In the genomic region with DNA sequence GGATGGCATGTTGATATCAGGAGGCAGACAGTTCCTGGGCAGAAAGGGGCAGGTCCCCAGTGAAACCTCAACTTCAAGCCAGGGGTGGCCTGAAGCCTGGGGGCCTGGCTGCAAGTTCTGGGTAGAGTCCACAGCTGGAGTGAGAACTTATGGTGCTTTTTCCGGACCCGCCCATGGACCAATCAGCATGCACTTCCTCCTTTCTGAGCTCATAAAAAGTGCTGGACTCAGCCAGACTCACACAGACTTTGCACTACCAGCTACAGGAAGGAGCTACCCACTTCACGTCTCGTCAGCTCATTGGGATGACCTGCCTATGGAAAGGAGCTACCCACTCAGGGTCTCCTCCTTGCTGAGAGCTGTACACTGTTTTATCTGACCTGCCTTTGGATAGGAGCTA, we compare ENCODE assay signal across 29 cellular contexts.
DNase-seq lines count a peak whose midpoint lies in the region; ATAC-seq, FAIRE-seq and TF ChIP-seq lines count a peak whose summit lies in the region.
"Had no signal": no experiment of that assay in that cellular context is flagged by ENCODE, and none has a peak within 500 bp of the region (broad histone marks: within the 10 kb centered on the region; RNA-seq: fewer than 3 reads in every experiment).

No MANE protein-coding gene starts in this region.

- H3K9me3 ChIP-seq in H1 (ENCODE audit: insufficient read depth in 2 of 2, low read depth in 1 of 2, low read length in 1 of 2) = peaks cover 0 to 5% of the 10 kb centered on the region in 2 experiments; a peak in 1 of 4 replicates
- H3K9me3 ChIP-seq in smooth muscle cell (replicated peaks; ENCODE audit: low read depth) = no peaks in the 10 kb centered on the region
- H3K9me3 ChIP-seq in hepatocyte (ENCODE audit: low read depth) = no peaks in the 10 kb centered on the region
- H3K9me3 ChIP-seq: ascending aorta, BE2C, esophagus muscularis mucosa, right atrium auricular region, upper lobe of left lung had no signal

- no peak overlapping the region for H2BK12ac ChIP-seq in H1 (ENCODE audit: low read depth, low read length)

- H3K4me1 ChIP-seq in H1 (replicated peaks in 1 of 4; ENCODE audit: control insufficient read depth in 3 of 4, insufficient read depth in 4 of 4, low read length in 3 of 4) (no peaks in the 10 kb centered on the region), smooth muscle cell (ENCODE audit: low read depth) (no peaks in the 10 kb centered on the region), hepatocyte (ENCODE audit: insufficient read depth) (no peaks in the 10 kb centered on the region)
- H3K4me1 ChIP-seq: ascending aorta, BE2C, esophagus muscularis mucosa, parathyroid adenoma, right atrium auricular region, upper lobe of left lung had no signal

- 77% methylated on average over 4 of the region's 4 CpGs; no CpG with 5 or more reads in 1 of the 2 experiments for WGBS in H1 (ENCODE audit: extremely low coverage in 1 of 2, insufficient coverage in 1 of 2, insufficient read length in 1 of 2, insufficient replicate concordance in 2 of 2, low coverage in 1 of 2, low lambda C conversion rate in 2 of 2, missing lambda C conversion rate in 1 of 2), 2 experiments
- 92% methylated on average over 4 of the region's 4 CpGs for WGBS in smooth muscle cell (ENCODE audit: low lambda C conversion rate)
- WGBS in hepatocyte (ENCODE audit: low lambda C conversion rate, missing lambda C conversion rate) = 89% methylated on average over 4 of the region's 4 CpGs

- no peak overlapping the region for H3K18ac ChIP-seq in H1 (ENCODE audit: extremely low read depth, low read length)

- no peaks in the 10 kb centered on the region for H3K9me2 ChIP-seq in hepatocyte (replicated peaks; ENCODE audit: insufficient read depth)

- H3K9ac ChIP-seq in H1 (replicated peaks in 1 of 4; ENCODE audit: extremely low read depth in 1 of 4, low read depth in 3 of 4, low read length in 3 of 4) = no peak overlapping the region
- H3K9ac ChIP-seq in smooth muscle cell (ENCODE audit: low read depth) = no peak overlapping the region
- H3K9ac ChIP-seq: parathyroid adenoma had no signal

- H2AFZ ChIP-seq in H1 (ENCODE audit: low read length) (no peak overlapping the region), smooth muscle cell (ENCODE audit: low read depth) (no peak overlapping the region), hepatocyte (no peak overlapping the region)
- H2AFZ ChIP-seq: parathyroid adenoma had no signal

- POLR2A ChIA-PET in H1 (lab: Charles Lee; ENCODE audit: partially characterized antibody) = no interaction called here

- no peak for TF ChIP-seq CTCF in NB4 (IDR thresholded peaks at IDR 0.05; ENCODE audit: low read depth, low read length)
- no peak for TF ChIP-seq CTCF in H1 (IDR thresholded peaks at IDR 0.05; ENCODE audit: control extremely low read depth in 1 of 3, insufficient read depth in 1 of 3, low read depth in 1 of 3, low read length in 3 of 3)
- no peak for TF ChIP-seq CTCF in smooth muscle cell (IDR thresholded peaks at IDR 0.05; ENCODE audit: borderline replicate concordance, insufficient read depth, poor library complexity, severe bottlenecking)
- TF ChIP-seq CTCF in hepatocyte (IDR thresholded peaks at IDR 0.05; ENCODE audit: poor library complexity) = no peak

- H2AK5ac ChIP-seq in H1 (ENCODE audit: low read depth, low read length) = no peak overlapping the region

- ATAC-seq in HG02588 (IDR thresholded peaks at IDR 0.05; ENCODE audit: unreplicated experiment) = peak; percentile 50
- ATAC-seq: activated CD4-positive, alpha-beta T cell treated with anti-CD3 and anti-CD28 coated beads for 36 hours; activated CD8-positive, alpha-beta T cell treated with anti-CD3 and anti-CD28 coated beads, Interleukin-2, amount 10 ng/mL, durations not matched to agents 7 days and 5 days; SK-N-SH treated with all-trans-retinoic acid at 6 μM for 48 hours had no signal

- no peak overlapping the region for H3K23ac ChIP-seq in H1 (ENCODE audit: insufficient read length)

- H2BK120ac ChIP-seq in H1 (replicated peaks; ENCODE audit: low read depth, low read length) = no peak overlapping the region

- H3K56ac ChIP-seq in H1 (replicated peaks; ENCODE audit: insufficient read length, low read depth, low read length) = no peak overlapping the region

- DNase-seq in GM12892 (ENCODE audit: insufficient read length) (no peak), NB4 (ENCODE audit: low read depth) (peak; percentile 20), H1 (ENCODE audit: low read depth in 1 of 2, low spot score in 2 of 2) (no peak), EL (no peak), smooth muscle cell (lab: John Stamatoyannopoulos, UW; ENCODE audit: unreplicated experiment) (no peak), hepatocyte (ENCODE audit: low spot score) (no peak), cerebellar nuclear complex (lab: John Stamatoyannopoulos, UW) (no peak)
- DNase-seq: ACHN; activated CD4-positive, alpha-beta T cell treated with anti-CD3 and anti-CD28 coated beads for 36 hours; activated CD8-positive, alpha-beta T cell treated with anti-CD3 and anti-CD28 coated beads, Interleukin-2, amount 10 ng/mL, durations not matched to agents 7 days and 5 days; activated naive CD8-positive, alpha-beta T cell treated with anti-CD3 and anti-CD28 coated beads for 36 hours; BE2C; endodermal cell; foreskin melanocyte; GF-D8; H9; NCI-H1930; NCI-H2227 treated with DMSO at 0.1 percent for 48 hours; stimulated activated CD4-positive, alpha-beta T cell treated with anti-CD3 and anti-CD28 coated beads, Interleukin-12 subunit alpha, Interleukin-12 subunit beta, amount 100 ng/mL, for 4 hours; stimulated activated CD4-positive, alpha-beta T cell treated with anti-CD3 and anti-CD28 coated beads, Interleukin-4, amount 100 ng/mL, for 1 hour; T-helper 2 cell had no signal

- FAIRE-seq in GM12892 (lab: Jason Lieb, UNC) (peak; percentile 9), H1 (lab: Jason Lieb, UNC) (no peak)

- H2BK20ac ChIP-seq in H1 (ENCODE audit: low read length) = no peak overlapping the region

- H4K20me1 ChIP-seq in H1 (replicated peaks in 1 of 2; ENCODE audit: control insufficient read depth in 1 of 2, insufficient read depth in 2 of 2, low read length in 2 of 2) = no peaks in the 10 kb centered on the region
- no peaks in the 10 kb centered on the region for H4K20me1 ChIP-seq in smooth muscle cell (ENCODE audit: low read depth)
- H4K20me1 ChIP-seq in hepatocyte (ENCODE audit: insufficient read depth, poor library complexity, severe bottlenecking) = no peaks in the 10 kb centered on the region

- no peak overlapping the region for H3K14ac ChIP-seq in H1 (ENCODE audit: insufficient read length)

- H4K91ac ChIP-seq in H1 (replicated peaks; ENCODE audit: insufficient read length, low read length) = no peak overlapping the region

- H3K79me1 ChIP-seq in H1 (ENCODE audit: low read depth, low read length) = no peaks in the 10 kb centered on the region

- CTCF ChIA-PET in H1 (lab: Charles Lee; ENCODE audit: partially characterized antibody) = interaction anchor here (0.7 to 1.5 kb wide), 3 partner anchors 11 to 568 kb away, joined by 3 read pairs; no protein-coding TSS in a partner anchor

- H2BK15ac ChIP-seq in H1 (ENCODE audit: low read length) = no peak overlapping the region

- no peak overlapping the region for H3K4me2 ChIP-seq in H1 (ENCODE audit: insufficient read depth in 1 of 2, low read depth in 2 of 2, low read length in 2 of 2)
- no peak overlapping the region for H3K4me2 ChIP-seq in smooth muscle cell
- no peak overlapping the region for H3K4me2 ChIP-seq in hepatocyte

- TF ChIP-seq EP300 in H1 (IDR thresholded peaks at IDR 0.05; ENCODE audit: borderline replicate concordance in 1 of 2, low read depth in 2 of 2, low read length in 2 of 2) = no peak

- no peaks in the 10 kb centered on the region for H3F3A ChIP-seq in smooth muscle cell (ENCODE audit: low read depth)

- no peak overlapping the region for H4K5ac ChIP-seq in H1 (ENCODE audit: insufficient read length, low read depth, low read length)

- no peaks in the 10 kb centered on the region for H3K36me3 ChIP-seq in H1 (ENCODE audit: control insufficient read depth in 2 of 4, insufficient read depth in 4 of 4, low read length in 3 of 4)
- H3K36me3 ChIP-seq in smooth muscle cell (ENCODE audit: low read depth) = no peaks in the 10 kb centered on the region
- H3K36me3 ChIP-seq in hepatocyte (replicated peaks; ENCODE audit: insufficient read depth, low read depth) = no peaks in the 10 kb centered on the region
- H3K36me3 ChIP-seq: ascending aorta, BE2C, cardiac muscle cell, esophagus muscularis mucosa, right atrium auricular region, upper lobe of left lung had no signal

- no peak for TF ChIP-seq RAD21 in H1 (IDR thresholded peaks at IDR 0.05 in 1 of 2, conservative IDR thresholded peaks at IDR 0.05 in 1 of 2; ENCODE audit: low read depth in 2 of 2, low read length in 2 of 2)

- no peaks in the 10 kb centered on the region for H3K27me3 ChIP-seq in H1 (replicated peaks in 1 of 4; ENCODE audit: control insufficient read depth in 3 of 4, extremely low read depth in 1 of 4, insufficient read depth in 3 of 4, low read length in 3 of 4)
- H3K27me3 ChIP-seq in smooth muscle cell (ENCODE audit: low read depth) = no peaks in the 10 kb centered on the region
- H3K27me3 ChIP-seq in hepatocyte = no peaks in the 10 kb centered on the region
- H3K27me3 ChIP-seq: ascending aorta, BE2C, cardiac muscle cell, right atrium auricular region, upper lobe of left lung had no signal

- H3K4me3 ChIP-seq in NB4 (ENCODE audit: low read depth, low read length) (no peak overlapping the region), H1 (ENCODE audit: extremely low read depth in 1 of 4, insufficient read depth in 2 of 4, low read depth in 3 of 4, low read length in 4 of 4) (no peak overlapping the region), smooth muscle cell (no peak overlapping the region), hepatocyte (no peak overlapping the region)
- H3K4me3 ChIP-seq: ascending aorta, cardiac muscle cell, esophagus muscularis mucosa, right atrium auricular region, upper lobe of left lung had no signal

- 0 out of 2 replicates have a peak overlapping the region, but pooled peaks have one; percentile 21 for H4K8ac ChIP-seq in H1 (ENCODE audit: extremely low read depth, insufficient read depth, low read length)

- H3K4ac ChIP-seq in H1 (replicated peaks; ENCODE audit: insufficient read length, low read depth, low read length) = no peak overlapping the region

- H2BK5ac ChIP-seq in H1 (ENCODE audit: low read depth, low read length) = no peak overlapping the region

- TF ChIP-seq POLR2A in GM12892 (IDR thresholded peaks at IDR 0.05; ENCODE audit: low read depth, low read length) (no peak), NB4 (IDR thresholded peaks at IDR 0.05; ENCODE audit: extremely low read depth, insufficient read length) (no peak), H1 (IDR thresholded peaks at IDR 0.05; ENCODE audit: control extremely low read depth in 1 of 2, low read depth in 2 of 2, low read length in 2 of 2) (no peak)

- H3K23me2 ChIP-seq in H1 (ENCODE audit: low read depth, low read length) = no peaks in the 10 kb centered on the region

- no peaks in the 10 kb centered on the region for H3K79me2 ChIP-seq in H1 (ENCODE audit: control insufficient read depth in 1 of 2, insufficient read depth in 2 of 2, low read length in 2 of 2)
- no peaks in the 10 kb centered on the region for H3K79me2 ChIP-seq in smooth muscle cell (ENCODE audit: low read depth)
- H3K79me2 ChIP-seq in hepatocyte = no peaks in the 10 kb centered on the region
- H3K79me2 ChIP-seq: parathyroid adenoma had no signal

- no peak overlapping the region for H3K27ac ChIP-seq in H1 (ENCODE audit: low read depth, low read length)
- no peak overlapping the region for H3K27ac ChIP-seq in smooth muscle cell (ENCODE audit: low read depth)
- H3K27ac ChIP-seq in hepatocyte = no peak overlapping the region
- H3K27ac ChIP-seq: ascending aorta, cardiac muscle cell, esophagus muscularis mucosa, parathyroid adenoma, right atrium auricular region, upper lobe of left lung had no signal
